8 cellular contexts compared by ENCODE assay signal in the genomic region with DNA sequence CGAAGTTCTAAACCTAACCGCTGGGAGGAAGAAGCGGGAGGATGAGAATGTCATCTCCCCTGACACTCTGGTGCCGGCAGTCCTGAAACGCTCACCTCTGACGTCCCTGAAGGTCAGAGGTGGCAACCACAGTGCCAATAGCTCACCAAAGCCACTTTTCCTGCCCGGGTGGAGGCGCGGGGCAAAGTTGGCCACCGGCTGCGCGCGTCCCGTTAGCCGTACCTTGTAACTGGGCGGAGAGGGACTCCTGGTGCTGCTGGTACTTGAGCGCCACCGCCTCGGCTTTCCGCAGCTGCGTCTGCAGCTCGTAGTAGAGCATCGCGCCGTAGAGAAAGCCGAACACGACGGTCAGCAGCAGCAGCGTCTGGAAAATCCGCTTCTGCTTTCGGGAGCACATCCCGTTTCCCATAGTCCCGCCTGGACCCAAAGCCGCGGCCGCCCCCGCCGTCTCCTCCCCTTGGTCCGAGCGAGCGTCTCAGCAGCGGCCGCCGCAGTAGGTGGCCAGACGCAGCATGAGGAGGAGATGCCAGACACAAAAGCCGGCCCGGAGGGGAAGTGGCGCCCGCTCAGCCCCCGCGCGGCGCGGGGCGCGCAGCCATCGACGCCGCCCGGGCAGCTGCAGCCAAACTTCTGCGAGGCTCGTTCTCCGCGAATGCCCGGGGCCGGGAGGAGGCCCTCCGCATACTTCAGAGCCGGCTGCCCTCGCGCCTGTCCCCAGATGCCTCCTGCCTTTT. TPM values are rescaled to one million over a fixed set of nuclear protein-coding genes. Genes with fewer than 3 reads are reported as not detected.
DNase-seq lines count a peak whose midpoint lies in the region; ATAC-seq and TF ChIP-seq lines count a peak whose summit lies in the region.

No MANE protein-coding gene starts in this region.

- H3K4me3 ChIP-seq in GM23248 (peak overlapping the region; percentile 79), SK-N-SH (ENCODE audit: low read depth in 2 of 2, low read length in 1 of 2) (peak overlapping the region; percentile 88 to 91), brain microvascular endothelial cell (ENCODE audit: low read depth, low read length) (peak overlapping the region; percentile 91), iPS-18a (ENCODE audit: low read length) (peak overlapping the region; percentile 87), gastrocnemius medialis (peak overlapping the region; percentile 73 to 92 (median 88))

- 1 to 3% methylated on average over 36 to 68 of the region's 70 CpGs for WGBS in GM23248 (ENCODE audit: low coverage in 1 of 2, low lambda C conversion rate in 2 of 2, missing lambda C conversion rate in 2 of 2), 2 experiments
- WGBS in SK-N-SH (ENCODE audit: low lambda C conversion rate) = 5% methylated on average over 4 of the region's 70 CpGs

- intact Hi-C loops in gastrocnemius medialis (cut with DNase I; ENCODE audit: low total_unique reads) = loop anchor here (1.0 to 2.0 kb wide), 2 partner anchors 44 to 360 kb away; partner anchors contain the start of genes PDCD10 and SERPINI1

- H4K20me1 ChIP-seq in GM23248 (ENCODE audit: insufficient read depth) = no peaks in the 10 kb centered on the region
- H4K20me1 ChIP-seq in SK-N-SH (ENCODE audit: insufficient read depth) = peaks cover 45% of the 10 kb centered on the region

- peaks cover 12 to 18% (median 17%) of the 10 kb centered on the region in 3 donors for H3K4me1 Mint-ChIP-seq in IgD-negative memory B cell

- H3K9me3 Mint-ChIP-seq in IgD-negative memory B cell = no peaks in the 10 kb centered on the region

- CTCF ChIA-PET in SK-N-SH (lab: Yijun Ruan, JAX) = interaction anchor here (0.6 to 4.7 kb wide), 10 partner anchors 9 to 419 kb away, joined by 3 to 32 read pairs (median 5); no protein-coding TSS in a partner anchor

- ATAC-seq in gastrocnemius medialis = peak; percentile 39 to 45

- H3K36me3 ChIP-seq in GM23248 (ENCODE audit: low read depth) (no peaks in the 10 kb centered on the region), SK-N-SH (replicated peaks in 1 of 2; ENCODE audit: control insufficient read depth in 1 of 2, insufficient read depth in 2 of 2, low read length in 1 of 2) (no peaks in the 10 kb centered on the region), brain microvascular endothelial cell (replicated peaks) (no peaks in the 10 kb centered on the region), iPS-18a (ENCODE audit: control insufficient read depth, low read depth, low read length) (no peaks in the 10 kb centered on the region), gastrocnemius medialis (no peaks in the 10 kb centered on the region)

- H3F3A ChIP-seq in GM23248 (ENCODE audit: insufficient read depth) = peaks cover 31% of the 10 kb centered on the region
- peaks cover 35% of the 10 kb centered on the region for H3F3A ChIP-seq in SK-N-SH (replicated peaks; ENCODE audit: insufficient read depth)

- no peaks in the 10 kb centered on the region for H3K27me3 Mint-ChIP-seq in IgD-negative memory B cell

- H3K4me1 ChIP-seq in GM23248 (ENCODE audit: insufficient read depth) = peaks cover 60% of the 10 kb centered on the region
- H3K4me1 ChIP-seq in SK-N-SH (ENCODE audit: control insufficient read depth in 1 of 2, insufficient read depth in 2 of 2, low read depth in 1 of 2, low read length in 1 of 2) = peaks cover 12 to 22% of the 10 kb centered on the region in 2 experiments; a peak in 3 of 4 replicates
- peaks cover 37% of the 10 kb centered on the region for H3K4me1 ChIP-seq in iPS-18a (ENCODE audit: control insufficient read depth, low read depth, low read length)
- H3K4me1 ChIP-seq in gastrocnemius medialis = peaks cover 49 to 50% of the 10 kb centered on the region in 2 donors

- in situ Hi-C loops in GM23248 (cut with MboI) (loop anchor here (25.0 kb wide), 1 partner anchor 1017 kb away; no protein-coding TSS in a partner anchor), brain microvascular endothelial cell (cut with HindIII; ENCODE audit: low pct_ligation_motif_present, low sequenced_read_pairs) (no loop called here), gastrocnemius medialis (cut with MboI; ENCODE audit: low sequenced_read_pairs in 4 of 4) (loop anchor here in 2 of 4 donors (5.0 to 10.0 kb wide), 2 partner anchors 43 to 50 kb away; no protein-coding TSS in a partner anchor)

- no peak for TF ChIP-seq POLR2A in gastrocnemius medialis (IDR thresholded peaks at IDR 0.05)

- H2AFZ ChIP-seq in GM23248 = peak overlapping the region; percentile 70
- H2AFZ ChIP-seq in SK-N-SH (ENCODE audit: low read depth) = peak overlapping the region; percentile 79

- POLR2A ChIA-PET in SK-N-SH (lab: Yijun Ruan, JAX) = interaction anchor here (0.6 to 1.5 kb wide), 3 partner anchors 8 to 16 kb away, joined by 3 read pairs; no protein-coding TSS in a partner anchor

- H3K27ac ChIP-seq in GM23248 (peak overlapping the region; percentile 97), SK-N-SH (ENCODE audit: low read depth in 2 of 2, low read length in 1 of 2) (peak overlapping the region; percentile 88 to 97), brain microvascular endothelial cell (peak overlapping the region; percentile 86), iPS-18a (ENCODE audit: low read length) (no peak overlapping the region), gastrocnemius medialis (peak overlapping the region; percentile 92 to 97 (median 94))

- H3K4me2 ChIP-seq in GM23248 (ENCODE audit: unreplicated experiment) = peak overlapping the region; percentile 95
- peak overlapping the region; percentile 82 for H3K4me2 ChIP-seq in SK-N-SH

- peaks cover 46% of the 10 kb centered on the region for H3K79me2 ChIP-seq in GM23248 (ENCODE audit: insufficient read depth)
- peaks cover 49% of the 10 kb centered on the region for H3K79me2 ChIP-seq in SK-N-SH (ENCODE audit: insufficient read depth)

- H3K27me3 ChIP-seq in GM23248 (replicated peaks; ENCODE audit: insufficient read depth) (no peaks in the 10 kb centered on the region), SK-N-SH (ENCODE audit: insufficient read depth) (no peaks in the 10 kb centered on the region), brain microvascular endothelial cell (replicated peaks) (no peaks in the 10 kb centered on the region), iPS-18a (ENCODE audit: control insufficient read depth, insufficient read depth, low read length) (peaks cover 4% of the 10 kb centered on the region), gastrocnemius medialis (no peaks in the 10 kb centered on the region)

- H3K9ac ChIP-seq in GM23248 (peak overlapping the region; percentile 95), SK-N-SH (peak overlapping the region; percentile 85), iPS-18a (ENCODE audit: low read length) (peak overlapping the region; percentile 72)

- H3K4me3 Mint-ChIP-seq in IgD-negative memory B cell = peak overlapping the region; percentile 93 to 97 (median 95)

- H3K9me3 ChIP-seq in GM23248 (ENCODE audit: low read depth) = no peaks in the 10 kb centered on the region
- no peaks in the 10 kb centered on the region for H3K9me3 ChIP-seq in SK-N-SH
- H3K9me3 ChIP-seq in iPS-18a (ENCODE audit: control insufficient read depth, low read depth, low read length) = no peaks in the 10 kb centered on the region
- H3K9me3 ChIP-seq in gastrocnemius medialis = no peaks in the 10 kb centered on the region

- no peaks in the 10 kb centered on the region for H3K9me2 ChIP-seq in GM23248 (ENCODE audit: insufficient read depth)
- H3K9me2 ChIP-seq in SK-N-SH = no peaks in the 10 kb centered on the region

- DNase-seq in DMS53 (lab: John Stamatoyannopoulos, UW) (peak; percentile 77), DMS53 treated with DMSO at 0.1 percent for 48 hours (lab: John Stamatoyannopoulos, UW; ENCODE audit: unreplicated experiment) (no peak), GM23248 (peak; percentile 93), SK-N-SH (peak; percentile 61), brain microvascular endothelial cell (peak; percentile 74), gastrocnemius medialis (peak; percentile 19 to 56)

- H3K36me3 Mint-ChIP-seq in IgD-negative memory B cell = no peaks in the 10 kb centered on the region

- TF ChIP-seq RAD21 in SK-N-SH (IDR thresholded peaks at IDR 0.05; ENCODE audit: low read length) = no peak

- peak overlapping the region; percentile 57 to 91 (median 83) for H3K27ac Mint-ChIP-seq in IgD-negative memory B cell

- TF ChIP-seq EP300 in SK-N-SH (IDR thresholded peaks at IDR 0.05; ENCODE audit: borderline replicate concordance in 1 of 2, low read depth in 1 of 2, low read length in 1 of 2) = no peak

- peak; percentile 40; the same call in 1 of the 2 replicates for TF ChIP-seq CTCF in SK-N-SH (IDR thresholded peaks at IDR 0.05)
- TF ChIP-seq CTCF in brain microvascular endothelial cell (IDR thresholded peaks at IDR 0.05; ENCODE audit: low read depth, low read length, missing control alignments) = peak; percentile 51
- peak; percentile 3 to 57 (median 42) for TF ChIP-seq CTCF in gastrocnemius medialis (IDR thresholded peaks at IDR 0.05 in 4 of 5, conservative IDR thresholded peaks at IDR 0.05 in 1 of 5)

TF ChIP-seq in SK-N-SH, 30 proteins besides CTCF, POLR2A, EP300 and RAD21:
- no peak for TF ChIP-seq SIN3A (IDR thresholded peaks at IDR 0.05; ENCODE audit: borderline replicate concordance, low read depth, low read length)
- TF ChIP-seq, protein P1, sequence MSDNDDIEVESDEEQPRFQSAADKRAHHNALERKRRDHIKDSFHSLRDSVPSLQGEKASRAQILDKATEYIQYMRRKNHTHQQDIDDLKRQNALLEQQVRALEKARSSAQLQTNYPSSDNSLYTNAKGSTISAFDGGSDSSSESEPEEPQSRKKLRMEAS (IDR thresholded peaks at IDR 0.05; ENCODE audit: low read depth) = peak; percentile 21; the same call in 1 of the 2 replicates
- 0 out of 2 replicates have a peak, but pooled peaks have one; percentile 43 for TF ChIP-seq TAF1 (IDR thresholded peaks at IDR 0.05; ENCODE audit: borderline replicate concordance, low read depth, low read length)
- TF ChIP-seq MXI1 (IDR thresholded peaks at IDR 0.05; ENCODE audit: low read depth, low read length) = peak; percentile 54; the same call in 1 of the 2 replicates
- 0 out of 2 replicates have a peak, but pooled peaks have one; percentile 26 for TF ChIP-seq NRF1 (IDR thresholded peaks at IDR 0.05; ENCODE audit: low read depth, low read length)
- no peak for TF ChIP-seq GABPA (IDR thresholded peaks at IDR 0.05; ENCODE audit: low read depth)

RNA-seq across cellular contexts. Expression of gene GOLIM4, which starts 0.7 kb away (rescaled TPM):
- total RNA-seq in GM23248 (2014; rRNA removed; shearing (Covaris generic)) = 57.0 and 66.8 TPM in 2 replicates
- polyA plus RNA-seq in GM23248 (2016; fragmentation: Nextera tagmentation; extraction: Ambion mirVana) = 84.4 TPM in 2 replicates
- 2.3 TPM for polyA plus RNA-seq in IgD-negative memory B cell
- polyA plus RNA-seq in SK-N-SH (2012; rRNA removed) = 38.3 and 42.3 TPM in 2 replicates
- polyA plus RNA-seq in SK-N-SH (2012; cell fraction: cytosol; rRNA removed) = 43.6 and 44.5 TPM in 2 replicates
- polyA plus RNA-seq in SK-N-SH (2012; cell fraction: nucleus; rRNA removed) = 15.9 and 22.9 TPM in 2 replicates
- total RNA-seq in gastrocnemius medialis = 10 to 100 TPM; 13.0 to 20.8 (median 17.8) TPM
